Comparison of ENCODE assay signal across 12 cellular contexts in the genomic region with DNA sequence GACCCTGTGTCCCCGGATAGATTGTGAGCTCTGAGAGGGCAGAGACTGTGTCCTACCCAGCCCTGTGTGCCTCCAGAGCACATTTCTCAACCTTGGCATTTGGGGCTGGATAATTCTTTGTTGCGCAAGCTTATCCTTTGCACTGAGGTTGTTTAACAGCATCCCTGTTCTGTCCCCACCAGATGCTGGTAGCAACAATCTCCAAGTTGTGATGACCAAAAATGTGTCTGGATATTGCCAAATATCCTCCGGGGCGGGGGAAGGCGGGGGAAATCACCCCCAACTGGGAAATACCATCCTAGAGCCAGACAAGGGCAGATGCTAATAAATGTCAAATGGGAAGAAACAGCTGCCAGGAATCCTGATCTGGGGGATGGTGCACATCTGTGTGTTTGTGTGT. TPM values are rescaled to one million over a fixed set of nuclear protein-coding genes. Genes with fewer than 3 reads are reported as not detected.
DNase-seq lines count a peak whose midpoint lies in the region; ATAC-seq and TF ChIP-seq lines count a peak whose summit lies in the region.
"Had no signal": no experiment of that assay in that cellular context is flagged by ENCODE, and none has a peak within 500 bp of the region (broad histone marks: within the 10 kb centered on the region; RNA-seq: fewer than 3 reads in every experiment).

No MANE protein-coding gene starts in this region.

- H3K4me1 ChIP-seq in neutrophil (ENCODE audit: control insufficient read depth in 1 of 2, insufficient read depth in 1 of 2, low read depth in 1 of 2, low read length in 1 of 2) = peaks cover 16 to 18% of the 10 kb centered on the region in 2 experiments
- no peaks in the 10 kb centered on the region for H3K4me1 ChIP-seq in aorta (ENCODE audit: control insufficient read depth in 1 of 2, insufficient read depth in 2 of 2, low read length in 2 of 2)

- peak overlapping the region; percentile 27 for H3K27ac ChIP-seq in neutrophil
- H3K27ac ChIP-seq in aorta (ENCODE audit: low read depth in 1 of 2, low read length in 2 of 2) = no peak overlapping the region

- H3K27me3 ChIP-seq in neutrophil (no peaks in the 10 kb centered on the region), aorta (ENCODE audit: control insufficient read depth in 1 of 2, insufficient read depth in 2 of 2, low read length in 1 of 2) (no peaks in the 10 kb centered on the region)
- H3K27me3 ChIP-seq: body of pancreas had no signal

- no peak for DNase-seq in stimulated activated naive CD8-positive, alpha-beta T cell treated with anti-CD3 and anti-CD28 coated beads, Interleukin-15, amount 100 ng/mL, for 72 hours
- DNase-seq in fibroblast of villous mesenchyme (ENCODE audit: low read depth) (peak; percentile 99), aorta (no peak), occipital lobe (lab: John Stamatoyannopoulos, UW) (no peak), ACHN (no peak)
- no peak for DNase-seq in stimulated activated CD4-positive, alpha-beta T cell treated with anti-CD3 and anti-CD28 coated beads, Interleukin-1b, Interleukin-23, amount 100 ng/mL, for 48 hours
- DNase-seq: AML-193, NCI-H1092 had no signal

- ATAC-seq in stimulated activated naive CD8-positive, alpha-beta T cell treated with anti-CD3 and anti-CD28 coated beads, Interleukin-15, amount 100 ng/mL, for 72 hours = no peak
- peak; percentile 37 for ATAC-seq in aorta (ENCODE audit: low FRiP score)
- ATAC-seq: body of pancreas had no signal

- in situ Hi-C loops in ACHN (cut with HindIII; ENCODE audit: low pct_ligation_motif_present, low pct_unique_long_range_greater_than_20kb, low sequenced_read_pairs) = no loop called here

- no peak overlapping the region for H3K4me3 ChIP-seq in fibroblast of villous mesenchyme (ENCODE audit: low read depth, low read length)
- H3K4me3 ChIP-seq in neutrophil (ENCODE audit: low read depth in 1 of 2, low read length in 1 of 2) = no peak overlapping the region
- H3K4me3 ChIP-seq in aorta (ENCODE audit: low read length in 2 of 2) = no peak overlapping the region
- H3K4me3 ChIP-seq: body of pancreas had no signal

- H3K9me3 Mint-ChIP-seq in stimulated activated naive CD8-positive, alpha-beta T cell treated with anti-CD3 and anti-CD28 coated beads, Interleukin-15, Interleukin-2, amounts not matched to agents 100 ng/mL and 50 ng/mL, for 24 hours = no peaks in the 10 kb centered on the region
- no peaks in the 10 kb centered on the region for H3K9me3 Mint-ChIP-seq in stimulated activated naive CD8-positive, alpha-beta T cell treated with anti-CD3 and anti-CD28 coated beads, Interleukin-15, amount 100 ng/mL, for 72 hours
- H3K9me3 Mint-ChIP-seq: T-helper 1 cell treated with Interleukin-12 subunit alpha and Interleukin-12 subunit beta and Interleukin-4 antibody, amounts not matched to agents 30 μg/mL and 1 μg/mL, for 36 hours had no signal

- intact Hi-C loops in aorta (cut with DNase I) = no loop called here

- peaks cover 83% of the 10 kb centered on the region for H3K36me3 Mint-ChIP-seq in stimulated activated naive CD8-positive, alpha-beta T cell treated with anti-CD3 and anti-CD28 coated beads, Interleukin-15, Interleukin-2, amounts not matched to agents 100 ng/mL and 50 ng/mL, for 24 hours (ENCODE audit: low read depth)

- no peak for TF ChIP-seq CTCF in fibroblast of villous mesenchyme (IDR thresholded peaks at IDR 0.05; ENCODE audit: insufficient read depth, low read depth, low read length)
- TF ChIP-seq CTCF in neutrophil (IDR thresholded peaks at IDR 0.05) = no peak

- H3K36me3 ChIP-seq in neutrophil (peaks cover 55% of the 10 kb centered on the region), aorta (ENCODE audit: control insufficient read depth in 1 of 2, insufficient read depth in 2 of 2, low read length in 1 of 2) (peaks cover 2 to 4% of the 10 kb centered on the region in 2 donors)

- H3K4me3 Mint-ChIP-seq in stimulated activated naive CD8-positive, alpha-beta T cell treated with anti-CD3 and anti-CD28 coated beads, Interleukin-15, Interleukin-2, amounts not matched to agents 100 ng/mL and 50 ng/mL, for 24 hours = no peak overlapping the region
- H3K4me3 Mint-ChIP-seq in stimulated activated naive CD8-positive, alpha-beta T cell treated with anti-CD3 and anti-CD28 coated beads, Interleukin-15, amount 100 ng/mL, for 72 hours = no peak overlapping the region
- H3K4me3 Mint-ChIP-seq: T-helper 1 cell treated with Interleukin-12 subunit alpha and Interleukin-12 subunit beta and Interleukin-4 antibody, amounts not matched to agents 30 μg/mL and 1 μg/mL, for 36 hours had no signal

- 90 to 97% methylated on average over 5 of the region's 5 CpGs for WGBS in aorta, 2 donors

- H3K27ac Mint-ChIP-seq in stimulated activated naive CD8-positive, alpha-beta T cell treated with anti-CD3 and anti-CD28 coated beads, Interleukin-15, Interleukin-2, amounts not matched to agents 100 ng/mL and 50 ng/mL, for 24 hours = peak overlapping the region; percentile 10
- peak overlapping the region in 1 of 2 donors; percentile 47 for H3K27ac Mint-ChIP-seq in stimulated activated naive CD8-positive, alpha-beta T cell treated with anti-CD3 and anti-CD28 coated beads, Interleukin-15, amount 100 ng/mL, for 72 hours
- H3K27ac Mint-ChIP-seq: T-helper 1 cell treated with Interleukin-12 subunit alpha and Interleukin-12 subunit beta and Interleukin-4 antibody, amounts not matched to agents 30 μg/mL and 1 μg/mL, for 36 hours had no signal

- H3K9me3 ChIP-seq in neutrophil (no peaks in the 10 kb centered on the region), aorta (ENCODE audit: control insufficient read depth, low read length) (no peaks in the 10 kb centered on the region)
- H3K9me3 ChIP-seq: body of pancreas had no signal

- H3K4me1 Mint-ChIP-seq in stimulated activated naive CD8-positive, alpha-beta T cell treated with anti-CD3 and anti-CD28 coated beads, Interleukin-15, Interleukin-2, amounts not matched to agents 100 ng/mL and 50 ng/mL, for 24 hours (ENCODE audit: low read depth) = peaks cover 10% of the 10 kb centered on the region
- peaks cover 22% of the 10 kb centered on the region for H3K4me1 Mint-ChIP-seq in stimulated activated naive CD8-positive, alpha-beta T cell treated with anti-CD3 and anti-CD28 coated beads, Interleukin-15, amount 100 ng/mL, for 72 hours

- no peaks in the 10 kb centered on the region for H3K27me3 Mint-ChIP-seq in stimulated activated naive CD8-positive, alpha-beta T cell treated with anti-CD3 and anti-CD28 coated beads, Interleukin-15, Interleukin-2, amounts not matched to agents 100 ng/mL and 50 ng/mL, for 24 hours
- no peaks in the 10 kb centered on the region for H3K27me3 Mint-ChIP-seq in stimulated activated naive CD8-positive, alpha-beta T cell treated with anti-CD3 and anti-CD28 coated beads, Interleukin-15, amount 100 ng/mL, for 72 hours

RNA-seq across cellular contexts. Expression of gene TNIP1, which starts 24.0 kb away (rescaled TPM):
- total RNA-seq in fibroblast of villous mesenchyme = 88.3 and 108 TPM in 2 replicates
- total RNA-seq in aorta = 100 to 1,000 TPM in 1 of 2 donors, 10 to 100 TPM in 1; 83.3 to 105 TPM
- 10 to 100 TPM; 63.3 to 80.3 TPM for polyA plus RNA-seq in aorta
- total RNA-seq in occipital lobe = 18.1 TPM

RNA-seq across cellular contexts. Expression of gene ANXA6, which starts 52.8 kb away (rescaled TPM):
- total RNA-seq in fibroblast of villous mesenchyme (501 and 537 TPM in 2 replicates), aorta (100 to 1,000 TPM; 277 to 284 TPM), occipital lobe (74.7 TPM)
- 100 to 1,000 TPM in 1 of 2 donors, 10 to 100 TPM in 1; 93.4 to 187 TPM for polyA plus RNA-seq in aorta
